ENCODE assay signal across 8 cellular contexts in genomic region chr11:119474682-119475596, GRCh38. TPM values are rescaled to one million over a fixed set of nuclear protein-coding genes. Genes with fewer than 3 reads are reported as not detected.
DNase-seq lines count a peak whose midpoint lies in the region; ATAC-seq and TF ChIP-seq lines count a peak whose summit lies in the region.

No MANE protein-coding gene starts in this region.

- H3K79me2 ChIP-seq in osteoblast (ENCODE audit: insufficient read depth, low read length) = no peaks in the 10 kb centered on the region

- peak overlapping the region; percentile 57 for H3K4me2 ChIP-seq in osteoblast (ENCODE audit: insufficient read depth, low read length)

- H3K4me1 ChIP-seq in osteoblast (ENCODE audit: insufficient read depth, low read length) = peaks cover 32% of the 10 kb centered on the region

- H4K20me1 ChIP-seq in osteoblast (ENCODE audit: insufficient read depth, low read length) = no peaks in the 10 kb centered on the region

- no peaks in the 10 kb centered on the region for H3K9me3 ChIP-seq in osteoblast (ENCODE audit: low read depth, low read length)

- peak overlapping the region; percentile 64 for H3K27ac ChIP-seq in osteoblast (ENCODE audit: low read depth, low read length)

- peaks cover 21% of the 10 kb centered on the region for H3K27me3 ChIP-seq in osteoblast (ENCODE audit: insufficient read depth, low read length)

- ATAC-seq in HG02610 (IDR thresholded peaks at IDR 0.05; ENCODE audit: unreplicated experiment) = no peak

- peak overlapping the region; percentile 55 for H2AFZ ChIP-seq in osteoblast (ENCODE audit: low read length)

- DNase-seq in DMS153 treated with DMSO at 0.1 percent for 48 hours (lab: John Stamatoyannopoulos, UW; ENCODE audit: unreplicated experiment) (peak; percentile 36), KBM-7 (peak; percentile 74), RPMI7951 (ENCODE audit: low read depth) (peak; percentile 86), foreskin melanocyte (peak; percentile 40), osteoblast (ENCODE audit: insufficient read length, low spot score, missing footprints) (peak; percentile 95), ureter (ENCODE audit: low spot score) (peak; percentile 75)
- DNase-seq in activated naive CD4-positive, alpha-beta T cell treated with Interleukin-2 at 50 U/mL for 16 hours = peak; percentile 58

- TF ChIP-seq CTCF in osteoblast (IDR thresholded peaks at IDR 0.05; ENCODE audit: extremely low read depth, low read depth, low read length) = peak; percentile 97

- no peaks in the 10 kb centered on the region for H3K36me3 ChIP-seq in osteoblast (ENCODE audit: insufficient read depth, low read length)

- in situ Hi-C loops in KBM-7 (cut with MboI; ENCODE audit: low pct_unique_long_range_greater_than_20kb, low sequenced_read_pairs) = loop anchor here (10.0 to 25.0 kb wide), 2 partner anchors 120 to 637 kb away; no protein-coding TSS in a partner anchor

- H3K4me3 ChIP-seq in osteoblast (ENCODE audit: insufficient read depth, low read length) = peak overlapping the region; percentile 6

RNA-seq across cellular contexts. Expression of gene THY1, which starts 52.0 kb away (rescaled TPM):
- 949 and 1,053 TPM in 2 replicates for total RNA-seq in RPMI7951 (2014; rRNA removed; shearing (Covaris generic))
- total RNA-seq in osteoblast (308 and 400 TPM in 2 replicates), ureter (4.5 TPM)

Comparison
In these comparisons a context has a peak if more than half of its experiments do, and no peak if none do; other contexts are left out.
1. DNase-seq: peak in every context shown above with its lines; median percentile 95 in osteoblast; 86 in RPMI7951; 75 in ureter; 74 in KBM-7; 58 in activated naive CD4-positive, alpha-beta T cell treated with Interleukin-2 at 50 U/mL for 16 hours; 40 in foreskin melanocyte; 36 in DMS153 treated with DMSO at 0.1 percent for 48 hours.
2. RNA of gene THY1, which starts 52.0 kb away (total RNA-seq): 949 to 1,053 TPM in RPMI7951 and 308 to 400 TPM in osteoblast; 4.5 TPM in ureter (single experiment); every median in the first group is over 10 times any median in the second.